8 cellular contexts compared by ENCODE assay signal in the genomic region with DNA sequence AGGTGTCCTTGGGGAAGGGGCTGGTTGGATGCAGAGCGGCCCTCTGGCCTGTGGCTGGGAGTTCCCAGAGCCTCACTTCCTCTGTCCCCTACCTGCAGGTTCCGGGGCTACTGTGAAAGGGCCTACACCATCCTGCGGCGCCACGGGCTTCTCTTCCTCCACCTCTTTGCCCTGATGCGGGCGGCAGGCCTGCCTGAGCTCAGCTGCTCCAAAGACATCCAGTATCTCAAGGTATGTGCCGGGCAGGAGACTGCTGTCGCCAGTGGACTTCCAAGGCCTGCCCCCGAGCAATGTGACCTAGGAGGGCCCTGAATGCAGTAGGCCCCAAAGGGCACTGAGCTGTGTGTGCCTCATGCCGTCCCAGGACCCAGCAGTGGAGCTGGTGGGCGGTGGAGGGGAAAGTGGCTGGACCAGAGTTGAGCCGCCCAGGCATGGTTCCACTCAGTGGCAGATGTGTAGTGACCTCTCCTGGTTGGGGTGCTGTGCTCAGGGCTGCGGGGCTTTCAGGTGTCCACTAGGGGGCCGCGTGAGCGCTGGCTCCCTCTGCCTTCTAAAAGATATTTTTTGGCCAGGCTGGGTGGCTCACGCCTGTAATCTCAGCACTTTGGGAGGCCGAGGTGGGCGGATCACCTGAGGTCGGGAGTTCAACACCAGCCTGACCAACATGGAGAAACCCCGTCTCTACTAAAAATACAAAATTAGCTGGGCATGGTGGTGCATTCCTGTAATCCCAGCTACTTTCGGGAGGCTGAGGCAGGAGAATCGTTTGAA.
DNase-seq lines count a peak whose midpoint lies in the region; ATAC-seq and TF ChIP-seq lines count a peak whose summit lies in the region.

No MANE protein-coding gene starts in this region.

- H4K8ac ChIP-seq in neuronal stem cell (ENCODE audit: low read depth, low read length) = peak overlapping the region; percentile 90

- peak overlapping the region; percentile 16 for H3K23ac ChIP-seq in neuronal stem cell (ENCODE audit: low read depth, low read length, poor library complexity)

- peak; percentile 63 for DNase-seq in EH (ENCODE audit: low read depth)
- DNase-seq in OCI-LY7 (ENCODE audit: low spot score) = peak; percentile 78
- peak; percentile 62 for DNase-seq in activated T-cell treated with anti-CD3 and anti-CD28 coated beads for 4 hours
- DNase-seq in neuronal stem cell (ENCODE audit: low spot score) = no peak

- H3K4ac ChIP-seq in neuronal stem cell (ENCODE audit: low read length) = no peak overlapping the region

- H4K91ac ChIP-seq in neuronal stem cell (ENCODE audit: low read depth, low read length, poor library complexity) = no peak overlapping the region

- BruUV-seq in OCI-LY7 (replicated peaks; lab: Mats Ljungman, UMichigan) = no TSS peak

- ATAC-seq in HG03108 (IDR thresholded peaks at IDR 0.05; ENCODE audit: unreplicated experiment) (peak; percentile 74), esophagus mucosa (peak; percentile 70), HG03039 (IDR thresholded peaks at IDR 0.05; ENCODE audit: unreplicated experiment) (no peak), GM18858 (IDR thresholded peaks at IDR 0.05; ENCODE audit: unreplicated experiment) (no peak)

- H2BK120ac ChIP-seq in neuronal stem cell (ENCODE audit: low read depth, low read length) = no peak overlapping the region

- peak overlapping the region; percentile 32 for H3K14ac ChIP-seq in neuronal stem cell (ENCODE audit: low read length)

- H3K4me1 ChIP-seq in OCI-LY7 (ENCODE audit: insufficient read depth, low read length, poor library complexity, severe bottlenecking) (peaks cover 9% of the 10 kb centered on the region), neuronal stem cell (ENCODE audit: control insufficient read depth in 2 of 2, insufficient read depth in 1 of 2, low read depth in 1 of 2, low read length in 2 of 2) (peaks cover 0 to 2% of the 10 kb centered on the region in 2 donors)

- no CpG with 5 or more reads among the region's 24 CpGs for WGBS in neuronal stem cell (ENCODE audit: extremely low coverage in 2 of 2, insufficient read length in 2 of 2, insufficient replicate concordance in 1 of 2), 2 donors

- H4K20me1 ChIP-seq in OCI-LY7 (ENCODE audit: insufficient read depth, low read length) = no peaks in the 10 kb centered on the region

- peak overlapping the region; percentile 16 for H3K9ac ChIP-seq in neuronal stem cell (ENCODE audit: low read depth, low read length, poor library complexity)

- no peaks in the 10 kb centered on the region for H3K27me3 ChIP-seq in neuronal stem cell (ENCODE audit: control insufficient read depth in 3 of 3, insufficient read depth in 3 of 3, low read depth in 1 of 3, low read length in 3 of 3)

- POLR2A ChIA-PET in OCI-LY7 (lab: Charles Lee) = interaction anchor here (0.5 to 1.0 kb wide), 4 partner anchors 18 to 431 kb away, joined by 3 read pairs; no protein-coding TSS in a partner anchor

- no peak overlapping the region for H2BK12ac ChIP-seq in neuronal stem cell (ENCODE audit: low read length)

- peak overlapping the region; percentile 74 for H3K18ac ChIP-seq in neuronal stem cell (ENCODE audit: low read length)

- no peaks in the 10 kb centered on the region for H3K79me1 ChIP-seq in neuronal stem cell (ENCODE audit: low read depth, low read length)

- H2BK15ac ChIP-seq in neuronal stem cell (ENCODE audit: low read length) = peak overlapping the region; percentile 32

- peak; percentile 84 for TF ChIP-seq CTCF in OCI-LY7 (conservative IDR thresholded peaks at IDR 0.05; ENCODE audit: low read length)

- H3K4me2 ChIP-seq in OCI-LY7 (ENCODE audit: low read length) (no peak overlapping the region), neuronal stem cell (ENCODE audit: insufficient read depth, low read length, poor library complexity, severe bottlenecking) (no peak overlapping the region)

- no peaks in the 10 kb centered on the region for H3K79me2 ChIP-seq in OCI-LY7 (ENCODE audit: insufficient read depth, low read depth, low read length)

- no peak overlapping the region for H2BK5ac ChIP-seq in neuronal stem cell (ENCODE audit: low read length)

- no peaks in the 10 kb centered on the region for H3K9me2 ChIP-seq in OCI-LY7 (ENCODE audit: insufficient read depth, low read length)

- H2AK5ac ChIP-seq in neuronal stem cell (ENCODE audit: low read depth, low read length) = peak overlapping the region; percentile 24

- H3K27ac ChIP-seq in OCI-LY7 (ENCODE audit: low read depth, low read length, poor library complexity, severe bottlenecking) = no peak overlapping the region
- H3K27ac ChIP-seq in neuronal stem cell (replicated peaks; ENCODE audit: low read length) = no peak overlapping the region

- no peaks in the 10 kb centered on the region for H3K9me3 ChIP-seq in OCI-LY7 (ENCODE audit: low read length)
- H3K9me3 ChIP-seq in neuronal stem cell (replicated peaks in 1 of 2; ENCODE audit: control insufficient read depth in 2 of 2, insufficient read depth in 1 of 2, low read depth in 1 of 2, low read length in 2 of 2) = peaks cover 0 to 2% of the 10 kb centered on the region in 2 donors

- H3K4me3 ChIP-seq in OCI-LY7 (ENCODE audit: low read depth, low read length, poor library complexity, severe bottlenecking) = no peak overlapping the region
- no peak overlapping the region for H3K4me3 ChIP-seq in neuronal stem cell (ENCODE audit: low read length in 2 of 2)

- CTCF ChIA-PET in OCI-LY7 (lab: Charles Lee; ENCODE audit: unreplicated experiment) = interaction anchor here (0.5 to 0.6 kb wide), 2 partner anchors 9 to 226 kb away, joined by 4 read pairs; no protein-coding TSS in a partner anchor

- intact Hi-C loops in OCI-LY7 (cut with micrococcal nuclease; ENCODE audit: unreplicated experiment) = loop anchor here (1.0 kb wide), 1 partner anchor 142 kb away; no protein-coding TSS in a partner anchor

- H3K36me3 ChIP-seq in OCI-LY7 (ENCODE audit: insufficient read depth, low read length) (peaks cover 61% of the 10 kb centered on the region), neuronal stem cell (replicated peaks in 1 of 2; ENCODE audit: control insufficient read depth in 2 of 2, insufficient read depth in 2 of 2, low read length in 2 of 2) (peaks cover 6 to 25% of the 10 kb centered on the region in 2 donors)

- H2AFZ ChIP-seq in OCI-LY7 (ENCODE audit: low read length) (no peak overlapping the region), neuronal stem cell (ENCODE audit: low read length) (no peak overlapping the region)

Comparison
In these comparisons a context has a peak if more than half of its experiments do, and no peak if none do; other contexts are left out.
1. ATAC-seq: peak in HG03108 (single experiment) and esophagus mucosa (single experiment); none in HG03039 (single experiment) and GM18858 (single experiment).